7 cellular contexts compared by ENCODE assay signal in genomic region chr2:42663106-42663755, GRCh38.
A peak's percentile ranks its signal among the peaks of the same experiment; 100 is the strongest.
DNase-seq lines count a peak whose midpoint lies in the region; ATAC-seq and TF ChIP-seq lines count a peak whose summit lies in the region.

No MANE protein-coding gene starts in this region.

- H3K27ac ChIP-seq in SU-DHL-6 (ENCODE audit: low read depth, low read length): no peak overlapping the region

- H4K20me1 ChIP-seq in SU-DHL-6 (ENCODE audit: low read depth, low read length): no peaks in the 10 kb centered on the region

- ATAC-seq in HG02610 (IDR thresholded peaks at IDR 0.05; ENCODE audit: unreplicated experiment) (peak; percentile 84), left ventricle myocardium superior (peak; percentile 86), sciatic nerve (peak; percentile 91)

- peaks cover 8% of the 10 kb centered on the region for H3K36me3 ChIP-seq in SU-DHL-6 (ENCODE audit: low read length)
- H3K36me3 ChIP-seq in adipocyte (ENCODE audit: control insufficient read depth, insufficient read depth, low read length, severe bottlenecking): peaks cover 10% of the 10 kb centered on the region

- H2AFZ ChIP-seq in SU-DHL-6 (ENCODE audit: low read depth, low read length, severe bottlenecking): no peak overlapping the region

- peak; percentile 99 for TF ChIP-seq CTCF in GM12874 (IDR thresholded peaks at IDR 0.05; ENCODE audit: insufficient read depth, low read depth, low read length)
- TF ChIP-seq CTCF in SU-DHL-6 (IDR thresholded peaks at IDR 0.05; ENCODE audit: insufficient read depth, low read length, poor library complexity, severe bottlenecking): peak; percentile 97

- no peaks in the 10 kb centered on the region for H3K9me3 ChIP-seq in SU-DHL-6 (ENCODE audit: insufficient read depth, low read length)
- no peaks in the 10 kb centered on the region for H3K9me3 ChIP-seq in adipocyte (ENCODE audit: control insufficient read depth, low read length)

- DNase-seq in NCI-H1048 (lab: John Stamatoyannopoulos, UW) (peak; percentile 35), adipocyte (ENCODE audit: low read depth) (peak; percentile 86), left ventricle myocardium superior (peak; percentile 62), sciatic nerve (ENCODE audit: low spot score) (peak; percentile 75)

- H3K9me2 ChIP-seq in SU-DHL-6 (replicated peaks; ENCODE audit: insufficient read depth, low read length): no peaks in the 10 kb centered on the region

- intact Hi-C loops in left ventricle myocardium superior (cut with micrococcal nuclease): loop anchor here (2.0 kb wide), 1 partner anchor 168 kb away; no protein-coding TSS in a partner anchor
- intact Hi-C loops in sciatic nerve (cut with DNase I): no loop called here

- H3K4me1 ChIP-seq in adipocyte (ENCODE audit: control insufficient read depth, insufficient read depth, low read length): no peaks in the 10 kb centered on the region

- H3F3A ChIP-seq in SU-DHL-6 (ENCODE audit: insufficient read depth): peaks cover 26% of the 10 kb centered on the region; the same call in 1 of the 2 replicates

- H3K27me3 ChIP-seq in SU-DHL-6 (ENCODE audit: low read length) (no peaks in the 10 kb centered on the region), adipocyte (replicated peaks; ENCODE audit: control insufficient read depth, insufficient read depth, low read length) (no peaks in the 10 kb centered on the region)

- H3K4me3 ChIP-seq in SU-DHL-6 (ENCODE audit: insufficient read depth, low read length, poor library complexity, severe bottlenecking) (no peak overlapping the region), adipocyte (ENCODE audit: low read length) (no peak overlapping the region)

- H3K79me2 ChIP-seq in SU-DHL-6 (ENCODE audit: insufficient read depth, low read length): peaks cover 3% of the 10 kb centered on the region; the same call in 1 of the 2 replicates

- H3K4me2 ChIP-seq in SU-DHL-6 (ENCODE audit: low read depth, low read length, poor library complexity, severe bottlenecking): no peak overlapping the region

- H3K9ac ChIP-seq in SU-DHL-6 (ENCODE audit: low read length) (no peak overlapping the region), adipocyte (ENCODE audit: low read length) (no peak overlapping the region)

Comparison
In these comparisons a context has a peak if more than half of its experiments do, and no peak if none do; other contexts are left out.
1. DNase-seq: peak in every context shown above with its lines; median percentile 86 in adipocyte; 75 in sciatic nerve; 62 in left ventricle myocardium superior; 35 in NCI-H1048.